23 cellular contexts compared by ENCODE assay signal in the genomic region with DNA sequence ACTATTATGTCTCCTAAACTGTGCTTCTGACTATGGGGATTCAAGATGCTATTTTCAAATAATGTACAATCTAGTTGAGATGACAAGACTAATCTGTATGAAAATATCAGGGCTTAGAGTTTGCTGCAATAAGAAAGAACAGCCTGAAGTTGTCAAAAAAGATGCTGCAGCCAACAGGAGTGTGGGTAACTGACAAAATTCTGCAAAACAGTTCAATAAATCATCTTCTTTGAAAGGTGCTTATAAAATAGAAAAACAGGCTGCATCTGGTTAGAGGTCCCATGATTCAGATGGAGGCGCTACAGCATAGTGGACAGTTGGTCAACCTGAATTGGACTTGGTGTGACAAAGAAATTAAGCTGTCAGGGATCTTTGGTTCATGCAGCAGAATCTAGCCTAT.
"Had no signal": no experiment of that assay in that cellular context is flagged by ENCODE, and none has a peak within 500 bp of the region (broad histone marks: within the 10 kb centered on the region; RNA-seq: fewer than 3 reads in every experiment).

No MANE protein-coding gene starts in this region.

- H3K27ac Mint-ChIP-seq: memory B cell; naive thymus-derived CD8-positive, alpha-beta T cell; nephron progenitor cell; stimulated activated effector memory CD8-positive, alpha-beta T cell treated with anti-CD3 and anti-CD28 coated beads, Interleukin-12 subunit alpha, Interleukin-12 subunit beta, amount 100 ng/mL, for 72 hours; stimulated activated naive CD8-positive, alpha-beta T cell treated with anti-CD3 and anti-CD28 coated beads, Interleukin-15, Interleukin-2, amounts not matched to agents 100 ng/mL and 50 ng/mL, for 24 hours had no signal

- H3K36me3 ChIP-seq: left ventricle myocardium inferior, pancreas, prostate gland, spleen, suprapubic skin, thoracic aorta, tibial artery, upper lobe of right lung had no signal

- H3K4me3 Mint-ChIP-seq: memory B cell; naive thymus-derived CD8-positive, alpha-beta T cell; nephron progenitor cell; stimulated activated effector memory CD8-positive, alpha-beta T cell treated with anti-CD3 and anti-CD28 coated beads, Interleukin-12 subunit alpha, Interleukin-12 subunit beta, amount 100 ng/mL, for 72 hours; stimulated activated naive CD8-positive, alpha-beta T cell treated with anti-CD3 and anti-CD28 coated beads, Interleukin-15, Interleukin-2, amounts not matched to agents 100 ng/mL and 50 ng/mL, for 24 hours had no signal

- H3K4me3 ChIP-seq: hepatocyte, left ventricle myocardium inferior, lung, pancreas, prostate gland, spleen, suprapubic skin, thoracic aorta, tibial artery, upper lobe of right lung had no signal

- H3K9me3 Mint-ChIP-seq: stimulated activated effector memory CD8-positive, alpha-beta T cell treated with anti-CD3 and anti-CD28 coated beads, Interleukin-12 subunit alpha, Interleukin-12 subunit beta, amount 100 ng/mL, for 72 hours; stimulated activated naive CD8-positive, alpha-beta T cell treated with anti-CD3 and anti-CD28 coated beads, Interleukin-15, Interleukin-2, amounts not matched to agents 100 ng/mL and 50 ng/mL, for 24 hours had no signal

- H3K4me1 ChIP-seq: left ventricle myocardium inferior, pancreas, prostate gland, spleen, suprapubic skin, tibial artery, upper lobe of right lung had no signal

- H3K27me3 Mint-ChIP-seq: memory B cell; naive thymus-derived CD8-positive, alpha-beta T cell; stimulated activated naive CD8-positive, alpha-beta T cell treated with anti-CD3 and anti-CD28 coated beads, Interleukin-15, Interleukin-2, amounts not matched to agents 100 ng/mL and 50 ng/mL, for 24 hours had no signal

- H3K27ac ChIP-seq: hepatocyte, left ventricle myocardium inferior, pancreas, prostate gland, spleen, suprapubic skin, thoracic aorta, tibial artery, upper lobe of right lung had no signal

- H3K4me1 Mint-ChIP-seq: memory B cell; naive thymus-derived CD8-positive, alpha-beta T cell; stimulated activated effector memory CD8-positive, alpha-beta T cell treated with anti-CD3 and anti-CD28 coated beads, Interleukin-12 subunit alpha, Interleukin-12 subunit beta, amount 100 ng/mL, for 72 hours had no signal

- DNase-seq: islet precursor cell; left ventricle myocardium inferior; naive thymus-derived CD8-positive, alpha-beta T cell; pancreas; posterior cingulate gyrus; retina; right cardiac atrium; small intestine; spleen; stimulated activated CD4-positive, alpha-beta T cell treated with anti-CD3 and anti-CD28 coated beads, Interleukin-4, amount 100 ng/mL, for 24 hours; stimulated activated naive CD4-positive, alpha-beta T cell; tibial artery; trophoblast cell; upper lobe of right lung had no signal

- H3K27me3 ChIP-seq: hepatocyte, pancreas, spleen, suprapubic skin, tibial artery, upper lobe of right lung had no signal

- H3K9me3 ChIP-seq: left ventricle myocardium inferior, pancreas, prostate gland, spleen, suprapubic skin, thoracic aorta, tibial artery, upper lobe of right lung had no signal

- H3K36me3 Mint-ChIP-seq: memory B cell; naive thymus-derived CD8-positive, alpha-beta T cell; stimulated activated effector memory CD8-positive, alpha-beta T cell treated with anti-CD3 and anti-CD28 coated beads, Interleukin-12 subunit alpha, Interleukin-12 subunit beta, amount 100 ng/mL, for 72 hours had no signal
